In the genomic region with DNA sequence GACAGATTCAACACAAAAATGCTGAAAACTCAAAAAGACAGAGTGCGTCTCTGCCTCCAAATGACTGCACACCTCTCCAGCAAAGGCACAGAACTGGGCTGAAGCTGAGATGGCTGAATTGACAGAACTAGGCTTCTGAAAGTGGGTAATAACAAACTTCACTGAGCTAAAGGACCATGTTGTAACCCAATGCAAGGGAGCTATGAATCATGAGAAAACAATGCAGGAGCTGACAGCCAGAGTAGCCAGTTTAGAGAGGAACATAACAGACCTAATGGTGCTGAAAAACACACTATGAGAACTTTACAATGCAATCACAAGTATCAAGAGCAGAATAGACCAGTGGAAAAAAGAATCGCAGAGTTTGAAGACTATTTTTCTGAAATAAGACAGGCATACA, we compare ENCODE assay signal across 14 cellular contexts. TPM values are rescaled to one million over a fixed set of nuclear protein-coding genes. Genes with fewer than 3 reads are reported as not detected.
DNase-seq lines count a peak whose midpoint lies in the region; ATAC-seq and TF ChIP-seq lines count a peak whose summit lies in the region.
"Had no signal": no experiment of that assay in that cellular context is flagged by ENCODE, and none has a peak within 500 bp of the region (broad histone marks: within the 10 kb centered on the region; RNA-seq: fewer than 3 reads in every experiment).

No MANE protein-coding gene starts in this region.

- no peaks in the 10 kb centered on the region for H4K20me1 ChIP-seq in PC-9 (ENCODE audit: insufficient read depth)
- no peaks in the 10 kb centered on the region for H4K20me1 ChIP-seq in osteoblast (ENCODE audit: insufficient read depth, low read length)
- H4K20me1 ChIP-seq in MM.1S (ENCODE audit: insufficient read depth, low read length) = no peaks in the 10 kb centered on the region

- H3K9me3 ChIP-seq in PC-9 (ENCODE audit: insufficient read depth, low read depth) = no peaks in the 10 kb centered on the region; the same call in 1 of the 2 replicates
- no peaks in the 10 kb centered on the region for H3K9me3 ChIP-seq in osteoblast (ENCODE audit: low read depth, low read length)
- H3K9me3 ChIP-seq in MM.1S (replicated peaks; ENCODE audit: insufficient read depth, low read length) = no peaks in the 10 kb centered on the region
- H3K9me3 ChIP-seq: neutrophil had no signal

- no peak for ATAC-seq in HG03571 (IDR thresholded peaks at IDR 0.05; ENCODE audit: unreplicated experiment)
- ATAC-seq: activated T-helper 17 cell treated with anti-CD3 and anti-CD28 coated beads, Interleukin-2, amount 50 U/mL, for 72 hours; Panc1 had no signal

- H3K4me2 ChIP-seq in PC-9 (peak overlapping the region; percentile 45), osteoblast (ENCODE audit: insufficient read depth, low read length) (peak overlapping the region; percentile 66), MM.1S (ENCODE audit: low read depth, low read length) (no peak overlapping the region)

- intact Hi-C loops in PC-9 (cut with micrococcal nuclease; ENCODE audit: unreplicated experiment) = no loop called here

- H3K27me3 ChIP-seq in PC-9 (ENCODE audit: insufficient read depth, low read depth) = no peaks in the 10 kb centered on the region
- no peaks in the 10 kb centered on the region for H3K27me3 ChIP-seq in osteoblast (ENCODE audit: insufficient read depth, low read length)
- H3K27me3 ChIP-seq in MM.1S (replicated peaks; ENCODE audit: insufficient read depth, low read length) = no peaks in the 10 kb centered on the region
- H3K27me3 ChIP-seq: neutrophil had no signal

- H3K27ac ChIP-seq in PC-9 (peak overlapping the region; percentile 44), osteoblast (ENCODE audit: low read depth, low read length) (peak overlapping the region; percentile 92), MM.1S (ENCODE audit: low read length) (no peak overlapping the region)
- H3K27ac ChIP-seq: neutrophil had no signal

- H3K79me2 ChIP-seq in PC-9 (ENCODE audit: low read depth) (no peaks in the 10 kb centered on the region), osteoblast (ENCODE audit: insufficient read depth, low read length) (no peaks in the 10 kb centered on the region), MM.1S (ENCODE audit: low read length) (no peaks in the 10 kb centered on the region)

- no peak overlapping the region for H3K9ac ChIP-seq in MM.1S (ENCODE audit: low read length)

- H3K36me3 ChIP-seq in PC-9 (ENCODE audit: low read depth) (no peaks in the 10 kb centered on the region), osteoblast (ENCODE audit: insufficient read depth, low read length) (no peaks in the 10 kb centered on the region), MM.1S (replicated peaks; ENCODE audit: insufficient read depth, low read length) (no peaks in the 10 kb centered on the region)
- H3K36me3 ChIP-seq: neutrophil had no signal

- H2AFZ ChIP-seq in PC-9 = 0 out of 2 replicates have a peak overlapping the region, but pooled peaks have one; percentile 1
- H2AFZ ChIP-seq in osteoblast (ENCODE audit: low read length) = no peak overlapping the region
- H2AFZ ChIP-seq in MM.1S (ENCODE audit: low read length) = no peak overlapping the region

- POLR2A ChIA-PET in PC-9 (lab: Charles Lee; ENCODE audit: unreplicated experiment) = interaction anchor here (0.7 to 0.8 kb wide), 3 partner anchors 10 to 832 kb away, joined by 3 to 6 read pairs (median 5); partner anchors contain the start of gene AVEN

- DNase-seq in GM04503 (ENCODE audit: low read depth) = peak; percentile 54
- DNase-seq in PC-9 = peak; percentile 28 to 77
- DNase-seq in fibroblast of gingiva (ENCODE audit: low read depth) = peak; percentile 73
- DNase-seq in osteoblast (ENCODE audit: insufficient read length, low spot score, missing footprints) = peak; percentile 25
- no peak for DNase-seq in MM.1S
- no peak for DNase-seq in ureter (ENCODE audit: low spot score)
- DNase-seq in NCI-H526 (lab: John Stamatoyannopoulos, UW) = no peak
- DNase-seq: hypothalamus, NCI-H1048, NCI-H2227 treated with DMSO at 0.1 percent for 48 hours had no signal

- TF ChIP-seq CTCF in PC-9 (conservative IDR thresholded peaks at IDR 0.05) = no peak
- TF ChIP-seq CTCF in osteoblast (IDR thresholded peaks at IDR 0.05; ENCODE audit: extremely low read depth, low read depth, low read length) = no peak
- no peak for TF ChIP-seq CTCF in MM.1S (IDR thresholded peaks at IDR 0.05; ENCODE audit: low read length)

- H3K9me2 ChIP-seq in PC-9 (ENCODE audit: insufficient read depth) (no peaks in the 10 kb centered on the region), MM.1S (replicated peaks; ENCODE audit: insufficient read depth, low read length) (no peaks in the 10 kb centered on the region)

- H3K4me3 ChIP-seq in PC-9 (no peak overlapping the region; the same call in 1 of the 2 replicates), osteoblast (ENCODE audit: insufficient read depth, low read length) (no peak overlapping the region), MM.1S (ENCODE audit: low read length) (no peak overlapping the region)

- H3K4me1 ChIP-seq in PC-9 (replicated peaks; ENCODE audit: insufficient read depth) (peaks cover 22% of the 10 kb centered on the region), osteoblast (ENCODE audit: insufficient read depth, low read length) (peaks cover 33% of the 10 kb centered on the region), MM.1S (ENCODE audit: low read length) (no peaks in the 10 kb centered on the region)

- CTCF ChIA-PET in PC-9 (lab: Charles Lee) = no interaction called here

- H3F3A ChIP-seq in PC-9 (ENCODE audit: insufficient read depth, low read depth) (peaks cover 15% of the 10 kb centered on the region; the same call in 1 of the 2 replicates), MM.1S (ENCODE audit: insufficient read depth, low read length) (no peaks in the 10 kb centered on the region)

- no TSS peak for BruUV-seq in PC-9 (replicated peaks; lab: Mats Ljungman, UMichigan)

RNA-seq across cellular contexts. Expression of gene AVEN, which starts 10.1 kb away (rescaled TPM):
- total RNA-seq in PC-9 (2021) (8.7 and 11.3 TPM in 2 replicates), osteoblast (34.7 and 37.4 TPM in 2 replicates), ureter (12.4 TPM)

RNA-seq across cellular contexts. Expression of gene EMC7, which starts 52.6 kb away (rescaled TPM):
- total RNA-seq in PC-9 (2021) (33.9 and 34.3 TPM in 2 replicates), osteoblast (40.5 and 48.0 TPM in 2 replicates), ureter (51.6 TPM)

RNA-seq across cellular contexts. Expression of gene PGBD4, which starts 52.8 kb away (rescaled TPM):
- total RNA-seq in PC-9 (2021) (1.8 and 2.0 TPM in 2 replicates), osteoblast (1.8 and 2.1 TPM in 2 replicates), ureter (1.5 TPM)

Comparison
In these comparisons a context has a peak if more than half of its experiments do, and no peak if none do; other contexts are left out.
1. DNase-seq: peak in GM04503 (single experiment), PC-9 (2 of 2), fibroblast of gingiva (single experiment) and osteoblast (single experiment); none in MM.1S (single experiment), ureter (single experiment) and NCI-H526 (0 of 2).